ENCODE assay signal across 8 cellular contexts in genomic region chr3:18111702-18112311, GRCh38.
A peak's percentile ranks its signal among the peaks of the same experiment; 100 is the strongest.
DNase-seq lines count a peak whose midpoint lies in the region; ATAC-seq and TF ChIP-seq lines count a peak whose summit lies in the region.

No MANE protein-coding gene starts in this region.

- H3K9me3 Mint-ChIP-seq in activated T-cell treated with anti-CD3 and anti-CD28 coated beads, Interleukin-2, amount 50 U/mL, for 72 hours = peaks cover 0 to 1% of the 10 kb centered on the region in 2 donors
- H3K9me3 Mint-ChIP-seq in activated naive CD8-positive, alpha-beta T cell treated with anti-CD3 and anti-CD28 coated beads for 36 hours = peaks cover 2% of the 10 kb centered on the region
- no peaks in the 10 kb centered on the region for H3K9me3 Mint-ChIP-seq in stimulated activated memory B cell treated with anti-CD40 and anti-IgM and Interleukin-4, amounts not matched to agents 10 μg/mL and 1 μg/mL and 100 μg/mL, for 72 hours

- H3K9me3 ChIP-seq in IMR-90 (ENCODE audit: control insufficient read depth, insufficient read depth, low read length) = no peaks in the 10 kb centered on the region

- no peak overlapping the region for H2BK5ac ChIP-seq in IMR-90 (ENCODE audit: low read depth, low read length, poor library complexity, severe bottlenecking)

- no peak overlapping the region for H2BK120ac ChIP-seq in IMR-90 (ENCODE audit: low read depth, low read length)

- H3K27ac Mint-ChIP-seq in activated T-cell treated with anti-CD3 and anti-CD28 coated beads, Interleukin-2, amount 50 U/mL, for 72 hours = peak overlapping the region; percentile 87
- peak overlapping the region; percentile 39 for H3K27ac Mint-ChIP-seq in activated naive CD8-positive, alpha-beta T cell treated with anti-CD3 and anti-CD28 coated beads for 36 hours
- peak overlapping the region; percentile 30 for H3K27ac Mint-ChIP-seq in stimulated activated memory B cell treated with anti-CD40 and anti-IgM and Interleukin-4, amounts not matched to agents 10 μg/mL and 1 μg/mL and 100 μg/mL, for 72 hours

- WGBS in IMR-90 (ENCODE audit: extremely low coverage in 2 of 2, insufficient read length in 1 of 2), 2 experiments = no CpG with 5 or more reads among the region's 6 CpGs

- in situ Hi-C loops in IMR-90 (cut with MboI; ENCODE audit: low sequenced_read_pairs) = loop anchor here (25.0 kb wide), 1 partner anchor 475 kb away; no protein-coding TSS in a partner anchor

- dilution Hi-C loops in IMR-90 (cut with HindIII; ENCODE audit: low sequenced_read_pairs, unreplicated experiment) = no loop called here

- peak in 1 of 2 donors; percentile 19 for DNase-seq in activated T-cell treated with anti-CD3 and anti-CD28 coated beads, Interleukin-2, amount 50 U/mL, for 72 hours
- no peak for DNase-seq in activated T-cell treated with anti-CD3 and anti-CD28 coated beads, Interleukin-2, amount 50 U/mL, for 1 hour
- peak; percentile 29 for DNase-seq in IMR-90
- no peak for DNase-seq in activated naive CD8-positive, alpha-beta T cell treated with anti-CD3 and anti-CD28 coated beads for 36 hours
- no peak for DNase-seq in NCI-H345 treated with DMSO at 0.1 percent for 48 hours (lab: John Stamatoyannopoulos, UW; ENCODE audit: unreplicated experiment)
- DNase-seq in NCI-H187 (lab: John Stamatoyannopoulos, UW) = no peak

- intact Hi-C loops in IMR-90 (cut with micrococcal nuclease) = no loop called here

- peak; percentile 70 to 72 for ATAC-seq in activated T-cell treated with anti-CD3 and anti-CD28 coated beads, Interleukin-2, amount 50 U/mL, for 72 hours (replicated peaks in 1 of 2)
- ATAC-seq in GM21737 (IDR thresholded peaks at IDR 0.05; ENCODE audit: unreplicated experiment) (peak; percentile 87), IMR-90 (ENCODE audit: low read depth) (peak; percentile 79)
- peak; percentile 54 for ATAC-seq in stimulated activated memory B cell treated with anti-CD40 and anti-IgM and Interleukin-4, amounts not matched to agents 10 μg/mL and 1 μg/mL and 100 μg/mL, for 72 hours

- no peak overlapping the region for H2AK5ac ChIP-seq in IMR-90 (ENCODE audit: low read depth, low read length)

- H3K27me3 Mint-ChIP-seq in activated T-cell treated with anti-CD3 and anti-CD28 coated beads, Interleukin-2, amount 50 U/mL, for 72 hours (ENCODE audit: low read depth) = no peaks in the 10 kb centered on the region
- no peaks in the 10 kb centered on the region for H3K27me3 Mint-ChIP-seq in activated naive CD8-positive, alpha-beta T cell treated with anti-CD3 and anti-CD28 coated beads for 36 hours
- H3K27me3 Mint-ChIP-seq in stimulated activated memory B cell treated with anti-CD40 and anti-IgM and Interleukin-4, amounts not matched to agents 10 μg/mL and 1 μg/mL and 100 μg/mL, for 72 hours = no peaks in the 10 kb centered on the region

- no peak overlapping the region for H3K4ac ChIP-seq in IMR-90 (ENCODE audit: low read depth, low read length)

- no peak overlapping the region for H3K23ac ChIP-seq in IMR-90 (ENCODE audit: low read depth, low read length)

- H3K27me3 ChIP-seq in IMR-90 (ENCODE audit: control insufficient read depth, insufficient read depth, low read length) = no peaks in the 10 kb centered on the region

- H3K9ac ChIP-seq in IMR-90 (ENCODE audit: low read depth, low read length) = no peak overlapping the region

- no peak for TF ChIP-seq RAD21 in IMR-90 (IDR thresholded peaks at IDR 0.05; ENCODE audit: low read length)

- H3K27ac ChIP-seq in IMR-90 (ENCODE audit: insufficient read depth, low read length) = no peak overlapping the region

- no peak overlapping the region for H3K56ac ChIP-seq in IMR-90 (ENCODE audit: extremely low read depth, insufficient read depth, low read length)

- no peaks in the 10 kb centered on the region for H3K36me3 Mint-ChIP-seq in activated T-cell treated with anti-CD3 and anti-CD28 coated beads, Interleukin-2, amount 50 U/mL, for 72 hours (ENCODE audit: insufficient read depth in 2 of 2)
- H3K36me3 Mint-ChIP-seq in activated naive CD8-positive, alpha-beta T cell treated with anti-CD3 and anti-CD28 coated beads for 36 hours = no peaks in the 10 kb centered on the region
- H3K36me3 Mint-ChIP-seq in stimulated activated memory B cell treated with anti-CD40 and anti-IgM and Interleukin-4, amounts not matched to agents 10 μg/mL and 1 μg/mL and 100 μg/mL, for 72 hours = no peaks in the 10 kb centered on the region

- no peaks in the 10 kb centered on the region for H3K4me1 ChIP-seq in IMR-90 (ENCODE audit: control insufficient read depth, insufficient read depth, low read length)

- peaks cover 11% of the 10 kb centered on the region for H3K4me1 Mint-ChIP-seq in activated T-cell treated with anti-CD3 and anti-CD28 coated beads, Interleukin-2, amount 50 U/mL, for 72 hours (ENCODE audit: low read depth)
- peaks cover 5% of the 10 kb centered on the region for H3K4me1 Mint-ChIP-seq in activated naive CD8-positive, alpha-beta T cell treated with anti-CD3 and anti-CD28 coated beads for 36 hours
- peaks cover 5% of the 10 kb centered on the region for H3K4me1 Mint-ChIP-seq in stimulated activated memory B cell treated with anti-CD40 and anti-IgM and Interleukin-4, amounts not matched to agents 10 μg/mL and 1 μg/mL and 100 μg/mL, for 72 hours

- peak overlapping the region; percentile 1 for H3K4me2 ChIP-seq in IMR-90 (ENCODE audit: low read depth, low read length)

- H3K4me3 ChIP-seq in IMR-90 (ENCODE audit: insufficient read depth, low read depth, low read length) = no peak overlapping the region

- H2AFZ ChIP-seq in IMR-90 (replicated peaks; ENCODE audit: low read length, poor library complexity) = peak overlapping the region; percentile 35

- H3K79me1 ChIP-seq in IMR-90 (ENCODE audit: low read depth in 1 of 2, low read length in 2 of 2) = no peaks in the 10 kb centered on the region

- H3K36me3 ChIP-seq in IMR-90 (ENCODE audit: control insufficient read depth, insufficient read depth, low read length) = no peaks in the 10 kb centered on the region

- no peak overlapping the region for H2AK9ac ChIP-seq in IMR-90 (replicated peaks; ENCODE audit: low read depth, low read length, poor library complexity)

- no peak overlapping the region for H2BK20ac ChIP-seq in IMR-90 (ENCODE audit: low read depth, low read length)

- CTCF ChIA-PET in IMR-90 (lab: Yijun Ruan, JAX) = interaction anchor here (1.3 kb wide), 1 partner anchor 9 kb away, joined by 4 read pairs; no protein-coding TSS in a partner anchor

- no peak overlapping the region for H4K91ac ChIP-seq in IMR-90 (ENCODE audit: insufficient read depth, low read depth, low read length)

- no peak overlapping the region for H3K18ac ChIP-seq in IMR-90 (ENCODE audit: low read depth, low read length)

- no TSS peak for BruUV-seq in IMR-90 (replicated peaks; lab: Mats Ljungman, UMichigan)

- no peak overlapping the region; the same call in 1 of the 2 replicates for H3K14ac ChIP-seq in IMR-90 (replicated peaks; ENCODE audit: low read depth, low read length)

- no peak overlapping the region for H2BK15ac ChIP-seq in IMR-90 (ENCODE audit: low read depth, low read length)

- H4K20me1 ChIP-seq in IMR-90 (ENCODE audit: insufficient read depth, low read length) = no peaks in the 10 kb centered on the region

- H3K4me3 Mint-ChIP-seq in activated T-cell treated with anti-CD3 and anti-CD28 coated beads, Interleukin-2, amount 50 U/mL, for 72 hours = peak overlapping the region; percentile 70 to 82
- H3K4me3 Mint-ChIP-seq in activated naive CD8-positive, alpha-beta T cell treated with anti-CD3 and anti-CD28 coated beads for 36 hours = peak overlapping the region; percentile 56
- peak overlapping the region; percentile 21 for H3K4me3 Mint-ChIP-seq in stimulated activated memory B cell treated with anti-CD40 and anti-IgM and Interleukin-4, amounts not matched to agents 10 μg/mL and 1 μg/mL and 100 μg/mL, for 72 hours

- TF ChIP-seq POLR2A in IMR-90 (IDR thresholded peaks at IDR 0.05; ENCODE audit: low read depth, low read length) = no peak

- POLR2A ChIA-PET in IMR-90 (lab: Charles Lee; ENCODE audit: unreplicated experiment) = no interaction called here

- H4K8ac ChIP-seq in IMR-90 (ENCODE audit: low read depth in 2 of 2, low read length in 2 of 2) = peak overlapping the region; percentile 9 to 78; a peak in 1 of 4 replicates

- no peak for TF ChIP-seq CTCF in IMR-90 (conservative IDR thresholded peaks at IDR 0.05; ENCODE audit: low read depth, low read length)

- no peak overlapping the region for H4K5ac ChIP-seq in IMR-90 (ENCODE audit: low read depth, low read length)

- H3K9me1 ChIP-seq in IMR-90 (ENCODE audit: insufficient read depth, low read length) = no peaks in the 10 kb centered on the region

TF ChIP-seq in IMR-90, 13 proteins besides CTCF, POLR2A, EP300 and RAD21:
- TF ChIP-seq NFE2L2 (IDR thresholded peaks at IDR 0.05; ENCODE audit: low read depth, low read length) (no peak), CEBPB (IDR thresholded peaks at IDR 0.05; ENCODE audit: low read depth, low read length) (no peak), ELK1 (IDR thresholded peaks at IDR 0.05; ENCODE audit: borderline replicate concordance, low read depth, low read length) (no peak), RFX5 (IDR thresholded peaks at IDR 0.05; ENCODE audit: low read depth, low read length) (no peak), USF2 (IDR thresholded peaks at IDR 0.05; ENCODE audit: low read depth, low read length) (no peak), BHLHE40 (IDR thresholded peaks at IDR 0.05; ENCODE audit: low read depth, low read length) (no peak), SMC3 (IDR thresholded peaks at IDR 0.05; ENCODE audit: low read depth, low read length) (no peak), MAFK (IDR thresholded peaks at IDR 0.05; ENCODE audit: low read depth, low read length) (no peak), RCOR1 (IDR thresholded peaks at IDR 0.05; ENCODE audit: insufficient replicate concordance, low read length) (no peak), MXI1 (IDR thresholded peaks at IDR 0.05; ENCODE audit: borderline replicate concordance, low read depth, low read length) (no peak)

Comparison
In these comparisons a context has a peak if more than half of its experiments do, and no peak if none do; other contexts are left out.
1. H3K27ac Mint-ChIP-seq: peak in every context shown above with its lines; median percentile 87 in activated T-cell treated with anti-CD3 and anti-CD28 coated beads, Interleukin-2, amount 50 U/mL, for 72 hours; 39 in activated naive CD8-positive, alpha-beta T cell treated with anti-CD3 and anti-CD28 coated beads for 36 hours; 30 in stimulated activated memory B cell treated with anti-CD40 and anti-IgM and Interleukin-4, amounts not matched to agents 10 μg/mL and 1 μg/mL and 100 μg/mL, for 72 hours.
2. H3K4me3 Mint-ChIP-seq: peak in every context shown above with its lines; median percentile 76 in activated T-cell treated with anti-CD3 and anti-CD28 coated beads, Interleukin-2, amount 50 U/mL, for 72 hours; 56 in activated naive CD8-positive, alpha-beta T cell treated with anti-CD3 and anti-CD28 coated beads for 36 hours; 21 in stimulated activated memory B cell treated with anti-CD40 and anti-IgM and Interleukin-4, amounts not matched to agents 10 μg/mL and 1 μg/mL and 100 μg/mL, for 72 hours.